ENCODE assay signal across 1 cellular context in genomic region chr6:159989882-159990480, GRCh38.
TF ChIP-seq lines count a peak whose summit lies in the region.

No MANE protein-coding gene starts in this region.

TF ChIP-seq in GM12878, 131 proteins besides CTCF, POLR2A, EP300 and RAD21 (continued from another document):
- TF ChIP-seq ZNF687 (IDR thresholded peaks at IDR 0.05) (no peak), FOXM1 (IDR thresholded peaks at IDR 0.05; ENCODE audit: low read depth, low read length) (no peak), E4F1 (IDR thresholded peaks at IDR 0.05; ENCODE audit: borderline replicate concordance, partially characterized antibody) (no peak), YBX1 (IDR thresholded peaks at IDR 0.05) (no peak), KAT2A (conservative IDR thresholded peaks at IDR 0.05; ENCODE audit: control insufficient read depth, low read depth, low read length) (no peak), YY1 (IDR thresholded peaks at IDR 0.05; ENCODE audit: low read depth, low read length) (no peak), ZNF24 (IDR thresholded peaks at IDR 0.05) (no peak), HDAC2 (IDR thresholded peaks at IDR 0.05) (no peak), POU2F2 (IDR thresholded peaks at IDR 0.05; ENCODE audit: borderline replicate concordance, low read depth, low read length) (no peak), ZNF274 (IDR thresholded peaks at IDR 0.05; ENCODE audit: insufficient read depth, insufficient read length) (no peak), NFXL1 (IDR thresholded peaks at IDR 0.05; ENCODE audit: borderline replicate concordance) (no peak), ASH2L (IDR thresholded peaks at IDR 0.05; ENCODE audit: borderline replicate concordance, low read depth) (no peak), NR2C2 (IDR thresholded peaks at IDR 0.05; ENCODE audit: borderline replicate concordance, control insufficient read depth, insufficient read length, low read depth) (no peak), MAX (IDR thresholded peaks at IDR 0.05; ENCODE audit: low read depth, low read length) (no peak), CBFB (IDR thresholded peaks at IDR 0.05; ENCODE audit: low read depth) (peak; percentile 56; the same call in 1 of the 2 replicates), ZNF207 (IDR thresholded peaks at IDR 0.05; ENCODE audit: borderline replicate concordance) (no peak), ZNF592 (IDR thresholded peaks at IDR 0.05) (no peak), ZNF384 (IDR thresholded peaks at IDR 0.05; ENCODE audit: borderline replicate concordance, low read depth, low read length) (no peak), ATF2 (IDR thresholded peaks at IDR 0.05; ENCODE audit: low read length) (no peak; the same call in 1 of the 2 replicates), REST (IDR thresholded peaks at IDR 0.05; ENCODE audit: low read depth, low read length) (no peak), BCL3 (IDR thresholded peaks at IDR 0.05; ENCODE audit: borderline replicate concordance, insufficient read depth, low read depth, low read length, poor library complexity, severe bottlenecking) (no peak), WRNIP1 (IDR thresholded peaks at IDR 0.05; ENCODE audit: borderline replicate concordance, low read depth, low read length) (no peak), CUX1 (IDR thresholded peaks at IDR 0.05; ENCODE audit: insufficient replicate concordance, low read depth, low read length) (no peak), FOXK2 (IDR thresholded peaks at IDR 0.05) (no peak)
